18 cellular contexts compared by ENCODE assay signal in the genomic region with DNA sequence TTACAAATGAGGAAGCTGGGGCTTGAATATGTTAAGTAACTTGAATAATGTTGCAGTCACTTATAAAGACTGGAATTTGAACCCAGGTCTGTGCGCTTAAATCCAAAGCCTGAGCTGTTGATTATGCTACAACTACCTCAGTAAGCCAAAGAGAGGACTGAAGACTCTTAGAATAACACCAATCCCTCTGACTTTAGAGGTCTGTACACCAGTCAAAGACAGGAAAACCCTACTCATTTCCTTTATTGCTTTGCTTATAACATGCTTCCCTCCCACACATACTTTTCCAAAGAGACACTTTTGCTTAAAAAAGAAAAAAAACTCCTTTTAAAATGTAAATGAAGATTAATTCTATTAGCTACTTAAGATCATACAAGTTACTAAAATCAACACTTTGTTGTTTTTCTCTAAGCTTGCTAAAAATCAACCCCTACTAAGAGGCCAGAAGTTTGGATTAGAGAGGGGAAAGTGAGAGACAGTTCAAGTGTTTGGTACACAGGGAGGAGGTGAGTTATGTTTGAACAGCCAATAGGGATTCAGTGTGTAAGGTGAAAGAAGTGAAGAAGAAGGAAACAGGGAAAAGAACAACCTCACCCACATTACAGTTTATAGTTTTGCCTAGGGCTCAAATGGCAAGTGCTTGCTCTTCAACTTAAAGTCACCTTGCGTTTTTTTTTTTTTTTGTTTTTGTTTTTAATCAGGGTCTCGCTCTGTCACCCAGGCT.
DNase-seq lines count a peak whose midpoint lies in the region; ATAC-seq and TF ChIP-seq lines count a peak whose summit lies in the region.
"Had no signal": no experiment of that assay in that cellular context is flagged by ENCODE, and none has a peak within 500 bp of the region (broad histone marks: within the 10 kb centered on the region; RNA-seq: fewer than 3 reads in every experiment).

No MANE protein-coding gene starts in this region.

- POLR2A ChIA-PET in SK-N-SH (lab: Yijun Ruan, JAX) = no interaction called here

- no peaks in the 10 kb centered on the region for H3K9me3 ChIP-seq in SK-N-SH
- H3K9me3 ChIP-seq: lower lobe of right lung, suprapubic skin had no signal

- no peaks in the 10 kb centered on the region for H3K36me3 ChIP-seq in SK-N-SH (replicated peaks in 1 of 2; ENCODE audit: control insufficient read depth in 1 of 2, insufficient read depth in 2 of 2, low read length in 1 of 2)
- H3K36me3 ChIP-seq: lower lobe of right lung, suprapubic skin had no signal

- H3K27ac ChIP-seq in SK-N-SH (ENCODE audit: low read depth in 2 of 2, low read length in 1 of 2) = no peak overlapping the region
- H3K27ac ChIP-seq: lower lobe of right lung, suprapubic skin had no signal

- H3K4me1 Mint-ChIP-seq in activated naive CD4-positive, alpha-beta T cell treated with anti-CD3 and anti-CD28 coated beads for 36 hours (ENCODE audit: low read depth) = peaks cover 16% of the 10 kb centered on the region
- H3K4me1 Mint-ChIP-seq in type B pancreatic cell (ENCODE audit: unreplicated experiment) = no peaks in the 10 kb centered on the region

- H3K27me3 Mint-ChIP-seq in activated naive CD4-positive, alpha-beta T cell treated with anti-CD3 and anti-CD28 coated beads for 36 hours (ENCODE audit: low read depth) = no peaks in the 10 kb centered on the region
- H3K27me3 Mint-ChIP-seq in type B pancreatic cell = no peaks in the 10 kb centered on the region
- H3K27me3 Mint-ChIP-seq: activated naive CD8-positive, alpha-beta T cell treated with anti-CD3 and anti-CD28 coated beads for 36 hours; CD4-positive, alpha-beta memory T cell had no signal

- H4K20me1 ChIP-seq in SK-N-SH (ENCODE audit: insufficient read depth) = no peaks in the 10 kb centered on the region

- no peak overlapping the region for H3K9ac ChIP-seq in SK-N-SH

- H3K27me3 ChIP-seq in SK-N-SH (ENCODE audit: insufficient read depth) = no peaks in the 10 kb centered on the region
- H3K27me3 ChIP-seq: suprapubic skin had no signal

- peak; percentile 41 to 60 for ATAC-seq in activated naive CD4-positive, alpha-beta T cell treated with anti-CD3 and anti-CD28 coated beads, Interleukin-2, amount 50 U/mL, for 72 hours
- ATAC-seq in HG03354 (IDR thresholded peaks at IDR 0.05; ENCODE audit: poor library complexity, severe bottlenecking, unreplicated experiment) = no peak
- ATAC-seq: lower lobe of right lung had no signal

- TF ChIP-seq CTCF in type B pancreatic cell (conservative IDR thresholded peaks at IDR 0.05) = no peak
- TF ChIP-seq CTCF in SK-N-SH (IDR thresholded peaks at IDR 0.05) = no peak

- no peak for DNase-seq in activated naive CD4-positive, alpha-beta T cell treated with anti-CD3 and anti-CD28 coated beads, Interleukin-2, amount 50 U/mL, for 72 hours (ENCODE audit: low spot score in 2 of 2)
- DNase-seq in activated naive CD4-positive, alpha-beta T cell treated with anti-CD3 and anti-CD28 coated beads for 36 hours = no peak
- DNase-seq in KBM-7 = peak; percentile 62
- DNase-seq in dermis blood vessel endothelial cell = peak; percentile 66
- DNase-seq in type B pancreatic cell (ENCODE audit: extremely low spot score, unreplicated experiment) = no peak
- no peak for DNase-seq in SK-N-SH
- DNase-seq: activated CD4-positive, alpha-beta T cell treated with anti-CD3 and anti-CD28 coated beads for 1 hour; activated naive CD8-positive, alpha-beta T cell treated with anti-CD3 and anti-CD28 coated beads for 36 hours; CD4-positive, alpha-beta memory T cell; cerebellar nuclear complex; foreskin melanocyte; hypothalamus; lower lobe of right lung; NCI-H1436 treated with DMSO at 0.1 percent for 48 hours; NCI-H69 had no signal

- H3F3A ChIP-seq in SK-N-SH (replicated peaks; ENCODE audit: insufficient read depth) = no peaks in the 10 kb centered on the region

- H3K4me3 ChIP-seq in SK-N-SH (ENCODE audit: low read depth in 2 of 2, low read length in 1 of 2) = no peak overlapping the region
- H3K4me3 ChIP-seq: lower lobe of right lung, suprapubic skin had no signal

- no peaks in the 10 kb centered on the region for H3K79me2 ChIP-seq in SK-N-SH (ENCODE audit: insufficient read depth)

- no peak for TF ChIP-seq EP300 in SK-N-SH (IDR thresholded peaks at IDR 0.05; ENCODE audit: borderline replicate concordance in 1 of 2, low read depth in 1 of 2, low read length in 1 of 2)

- no peak overlapping the region for H3K4me2 ChIP-seq in SK-N-SH

- intact Hi-C loops in activated naive CD4-positive, alpha-beta T cell treated with anti-CD3 and anti-CD28 coated beads for 36 hours (cut with micrococcal nuclease) = no loop called here

- H3K4me1 ChIP-seq in SK-N-SH (ENCODE audit: control insufficient read depth in 1 of 2, insufficient read depth in 2 of 2, low read depth in 1 of 2, low read length in 1 of 2) = no peaks in the 10 kb centered on the region
- H3K4me1 ChIP-seq: lower lobe of right lung had no signal

- H3K27ac Mint-ChIP-seq in activated naive CD4-positive, alpha-beta T cell treated with anti-CD3 and anti-CD28 coated beads, Interleukin-2, amount 50 U/mL, for 72 hours = no peak overlapping the region
- no peak overlapping the region for H3K27ac Mint-ChIP-seq in activated naive CD4-positive, alpha-beta T cell treated with anti-CD3 and anti-CD28 coated beads for 36 hours
- H3K27ac Mint-ChIP-seq in type B pancreatic cell = peak overlapping the region; percentile 94
- H3K27ac Mint-ChIP-seq: activated naive CD8-positive, alpha-beta T cell treated with anti-CD3 and anti-CD28 coated beads for 36 hours; CD4-positive, alpha-beta memory T cell; progenitor cell of endocrine pancreas had no signal

- no peaks in the 10 kb centered on the region for H3K9me3 Mint-ChIP-seq in activated naive CD4-positive, alpha-beta T cell treated with anti-CD3 and anti-CD28 coated beads, Interleukin-2, amount 50 U/mL, for 72 hours
- no peaks in the 10 kb centered on the region for H3K9me3 Mint-ChIP-seq in activated naive CD4-positive, alpha-beta T cell treated with anti-CD3 and anti-CD28 coated beads for 36 hours
- H3K9me3 Mint-ChIP-seq in type B pancreatic cell = no peaks in the 10 kb centered on the region
- H3K9me3 Mint-ChIP-seq: activated naive CD8-positive, alpha-beta T cell treated with anti-CD3 and anti-CD28 coated beads for 36 hours had no signal

- in situ Hi-C loops in KBM-7 (cut with MboI; ENCODE audit: low pct_unique_long_range_greater_than_20kb, low sequenced_read_pairs) = no loop called here

- no peaks in the 10 kb centered on the region for H3K9me2 ChIP-seq in SK-N-SH

- H2AFZ ChIP-seq in SK-N-SH (ENCODE audit: low read depth) = no peak overlapping the region

- CTCF ChIA-PET in activated naive CD4-positive, alpha-beta T cell treated with anti-CD3 and anti-CD28 coated beads for 36 hours (lab: Charles Lee) = interaction anchor here (0.6 to 0.9 kb wide), 3 partner anchors 10 to 140 kb away, joined by 3 to 5 read pairs (median 4); no protein-coding TSS in a partner anchor
- CTCF ChIA-PET in SK-N-SH (lab: Yijun Ruan, JAX) = interaction anchor here (0.6 to 1.6 kb wide), 2 partner anchors 9 to 149 kb away, joined by 4 to 5 read pairs; no protein-coding TSS in a partner anchor

- 90% methylated on average over 3 of the region's 3 CpGs for WGBS in SK-N-SH (ENCODE audit: low lambda C conversion rate)

- no peaks in the 10 kb centered on the region for H3K36me3 Mint-ChIP-seq in activated naive CD4-positive, alpha-beta T cell treated with anti-CD3 and anti-CD28 coated beads, Interleukin-2, amount 50 U/mL, for 72 hours
- H3K36me3 Mint-ChIP-seq in activated naive CD4-positive, alpha-beta T cell treated with anti-CD3 and anti-CD28 coated beads for 36 hours (ENCODE audit: low read depth) = no peaks in the 10 kb centered on the region
- H3K36me3 Mint-ChIP-seq in type B pancreatic cell = no peaks in the 10 kb centered on the region
- H3K36me3 Mint-ChIP-seq: activated naive CD8-positive, alpha-beta T cell treated with anti-CD3 and anti-CD28 coated beads for 36 hours; CD4-positive, alpha-beta memory T cell had no signal

- no peak for TF ChIP-seq RAD21 in SK-N-SH (IDR thresholded peaks at IDR 0.05; ENCODE audit: low read length)

- no peak overlapping the region for H3K4me3 Mint-ChIP-seq in activated naive CD4-positive, alpha-beta T cell treated with anti-CD3 and anti-CD28 coated beads for 36 hours
- H3K4me3 Mint-ChIP-seq in type B pancreatic cell = peak overlapping the region; percentile 39
- H3K4me3 Mint-ChIP-seq: activated naive CD8-positive, alpha-beta T cell treated with anti-CD3 and anti-CD28 coated beads for 36 hours; CD4-positive, alpha-beta memory T cell had no signal

TF ChIP-seq in SK-N-SH, 30 proteins besides CTCF, POLR2A, EP300 and RAD21 (continues in another document):
- TF ChIP-seq FOXM1 (IDR thresholded peaks at IDR 0.05; ENCODE audit: low read depth) (no peak), TCF12 (IDR thresholded peaks at IDR 0.05) (no peak), SMC3 (IDR thresholded peaks at IDR 0.05; ENCODE audit: low read depth, low read length) (no peak), YY1 (IDR thresholded peaks at IDR 0.05; ENCODE audit: low read depth) (no peak), RXRA (IDR thresholded peaks at IDR 0.05; ENCODE audit: borderline replicate concordance, low read depth) (no peak), TEAD4 (IDR thresholded peaks at IDR 0.05; ENCODE audit: borderline replicate concordance, insufficient read depth) (no peak), FOXJ3 (CRISPR knock-in tag; IDR thresholded peaks at IDR 0.05) (no peak), ELF1 (IDR thresholded peaks at IDR 0.05) (no peak), GABPA (IDR thresholded peaks at IDR 0.05; ENCODE audit: low read depth) (no peak), SIN3A (IDR thresholded peaks at IDR 0.05; ENCODE audit: borderline replicate concordance, low read depth, low read length) (no peak), RFX5 (IDR thresholded peaks at IDR 0.05; ENCODE audit: low read length) (no peak), FOSL2 (IDR thresholded peaks at IDR 0.05; ENCODE audit: borderline replicate concordance, low read depth) (no peak), NRF1 (IDR thresholded peaks at IDR 0.05; ENCODE audit: low read depth, low read length) (no peak)
- TF ChIP-seq, protein P1, sequence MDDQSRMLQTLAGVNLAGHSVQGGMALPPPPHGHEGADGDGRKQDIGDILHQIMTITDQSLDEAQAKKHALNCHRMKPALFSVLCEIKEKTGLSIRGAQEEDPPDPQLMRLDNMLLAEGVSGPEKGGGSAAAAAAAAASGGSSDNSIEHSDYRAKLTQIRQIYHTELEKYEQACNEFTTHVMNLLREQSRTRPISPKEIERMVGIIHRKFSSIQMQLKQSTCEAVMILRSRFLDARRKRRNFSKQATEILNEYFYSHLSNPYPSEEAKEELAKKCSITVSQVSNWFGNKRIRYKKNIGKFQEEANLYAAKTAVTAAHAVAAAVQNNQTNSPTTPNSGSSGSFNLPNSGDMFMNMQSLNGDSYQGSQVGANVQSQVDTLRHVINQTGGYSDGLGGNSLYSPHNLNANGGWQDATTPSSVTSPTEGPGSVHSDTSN (IDR thresholded peaks at IDR 0.05) = no peak

Comparison
In these comparisons a context has a peak if more than half of its experiments do, and no peak if none do; other contexts are left out.
1. DNase-seq: peak in KBM-7 (single experiment) and dermis blood vessel endothelial cell (single experiment); none in activated naive CD4-positive, alpha-beta T cell treated with anti-CD3 and anti-CD28 coated beads, Interleukin-2, amount 50 U/mL, for 72 hours (0 of 2), activated naive CD4-positive, alpha-beta T cell treated with anti-CD3 and anti-CD28 coated beads for 36 hours (single experiment), type B pancreatic cell (single experiment) and SK-N-SH (single experiment).